In the genomic region with DNA sequence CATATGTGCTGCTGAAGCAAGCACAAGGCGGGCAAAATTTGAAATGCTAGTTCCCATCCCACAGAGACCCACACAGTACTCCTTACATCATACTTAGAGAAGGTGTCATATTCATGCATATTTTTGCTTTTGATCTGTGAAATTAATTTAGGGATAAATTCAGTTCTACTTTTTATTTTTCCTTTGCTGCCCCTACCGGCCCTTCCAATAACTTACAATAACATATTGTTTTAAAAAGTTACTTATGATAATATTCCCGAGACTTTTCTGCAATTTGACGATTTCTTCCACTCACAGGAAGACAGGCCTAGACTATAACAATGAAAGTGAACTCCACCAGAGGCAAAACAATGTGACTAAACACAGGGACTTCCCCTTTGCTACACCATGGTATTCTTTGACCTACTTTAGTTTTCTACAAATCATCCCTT, we compare ENCODE assay signal across 8 cellular contexts. TPM values are rescaled to one million over a fixed set of nuclear protein-coding genes. Genes with fewer than 3 reads are reported as not detected.
DNase-seq lines count a peak whose midpoint lies in the region; ATAC-seq, FAIRE-seq and TF ChIP-seq lines count a peak whose summit lies in the region.

No MANE protein-coding gene starts in this region.

- CTCF ChIA-PET in endothelial cell of umbilical vein (lab: Charles Lee) = interaction anchor here (0.7 to 1.7 kb wide), 11 partner anchors 10 to 518 kb away, joined by 3 to 11 read pairs (median 4); no protein-coding TSS in a partner anchor

- intact Hi-C loops in endothelial cell of umbilical vein (cut with micrococcal nuclease) = loop anchor here (1.0 kb wide), 2 partner anchors 35 to 50 kb away; a partner anchor contains a TSS

- ATAC-seq in GM18498 (IDR thresholded peaks at IDR 0.05; ENCODE audit: unreplicated experiment) (peak; percentile 71), GM18907 (IDR thresholded peaks at IDR 0.05; ENCODE audit: unreplicated experiment) (no peak), GM19328 (IDR thresholded peaks at IDR 0.05; ENCODE audit: unreplicated experiment) (no peak)

- H3K4me2 ChIP-seq in endothelial cell of umbilical vein (ENCODE audit: insufficient read depth, low read length) = peak overlapping the region; percentile 72

- no peaks in the 10 kb centered on the region for H3K9me3 ChIP-seq in endothelial cell of umbilical vein (replicated peaks; ENCODE audit: control insufficient read depth, insufficient read depth, low read length)

- no peaks in the 10 kb centered on the region for H3K79me2 ChIP-seq in endothelial cell of umbilical vein (ENCODE audit: control insufficient read depth, insufficient read depth, low read length)

- no peaks in the 10 kb centered on the region for H4K20me1 ChIP-seq in endothelial cell of umbilical vein (replicated peaks; ENCODE audit: control insufficient read depth, extremely low read depth, insufficient read depth, low read length)

- no peak for TF ChIP-seq POLR2A in endothelial cell of umbilical vein (IDR thresholded peaks at IDR 0.05; ENCODE audit: low read depth, low read length)

- H3K27me3 ChIP-seq in endothelial cell of umbilical vein (ENCODE audit: control insufficient read depth in 2 of 2, insufficient read depth in 2 of 2, low read length in 2 of 2) = no peaks in the 10 kb centered on the region

- DNase-seq in NOMO-1 (lab: John Stamatoyannopoulos, UW; ENCODE audit: unreplicated experiment in 2 of 2) (peak; percentile 37 to 65), endothelial cell of umbilical vein (ENCODE audit: low read depth, low spot score) (peak; percentile 95), retina (peak; percentile 37), NCI-H187 (lab: John Stamatoyannopoulos, UW) (no peak), GM19238 (ENCODE audit: insufficient read length, low spot score) (no peak)

- TF ChIP-seq CTCF in endothelial cell of umbilical vein (IDR thresholded peaks at IDR 0.05; ENCODE audit: extremely low read depth in 1 of 2, insufficient read depth in 1 of 2, low read depth in 1 of 2, low read length in 2 of 2) = peak; percentile 10 to 21

- no peak overlapping the region for H3K4me3 ChIP-seq in endothelial cell of umbilical vein (replicated peaks in 1 of 3; ENCODE audit: insufficient read depth in 1 of 3, low read depth in 1 of 3, low read length in 3 of 3)

- peaks cover 3% of the 10 kb centered on the region for H3K9me1 ChIP-seq in endothelial cell of umbilical vein (replicated peaks; ENCODE audit: control insufficient read depth, extremely low read depth, insufficient read depth, low read length)

- peak overlapping the region; percentile 58 for H2AFZ ChIP-seq in endothelial cell of umbilical vein (ENCODE audit: low read depth, low read length)

- peak overlapping the region; percentile 43 for H3K9ac ChIP-seq in endothelial cell of umbilical vein (replicated peaks; ENCODE audit: extremely low read depth, insufficient read depth, low read length)

- no TSS peak for BruUV-seq in endothelial cell of umbilical vein (replicated peaks; lab: Mats Ljungman, UMichigan)

- H3K27ac ChIP-seq in endothelial cell of umbilical vein (ENCODE audit: insufficient read depth, low read depth, low read length) = peak overlapping the region; percentile 78

- H3K4me1 ChIP-seq in endothelial cell of umbilical vein (ENCODE audit: control insufficient read depth, extremely low read depth, insufficient read depth, low read length) = peaks cover 25% of the 10 kb centered on the region

- H3K36me3 ChIP-seq in endothelial cell of umbilical vein (ENCODE audit: control insufficient read depth in 2 of 2, extremely low read depth in 1 of 2, insufficient read depth in 2 of 2, low read length in 2 of 2) = no peaks in the 10 kb centered on the region

- dilution Hi-C loops in endothelial cell of umbilical vein (cut with MboI; ENCODE audit: extremely low pct_ligation_motif_present, low sequenced_read_pairs) = no loop called here

- POLR2A ChIA-PET in endothelial cell of umbilical vein (lab: Charles Lee) = no interaction called here

- FAIRE-seq in endothelial cell of umbilical vein (lab: Jason Lieb, UNC) = peak; percentile 90

TF ChIP-seq in endothelial cell of umbilical vein, 7 proteins besides CTCF, POLR2A, EP300 and RAD21:
- no peak for TF ChIP-seq MYC (IDR thresholded peaks at IDR 0.05; ENCODE audit: low read depth, low read length)
- TF ChIP-seq FOS (IDR thresholded peaks at IDR 0.05; ENCODE audit: borderline replicate concordance, insufficient read depth, low read length) = peak; percentile 19

RNA-seq across cellular contexts. Expression of a gene that starts 35.0 kb away (rescaled TPM):
- 15.6 and 17.3 TPM in 2 replicates for total RNA-seq in endothelial cell of umbilical vein
- 6.4 and 7.1 TPM in 2 replicates for polyA plus RNA-seq in endothelial cell of umbilical vein
- 5.9 and 7.1 TPM in 2 replicates for polyA plus RNA-seq in endothelial cell of umbilical vein (2011; cell fraction: cytosol; rRNA removed)
- 23.8 and 27.5 TPM in 2 replicates for polyA plus RNA-seq in endothelial cell of umbilical vein (2011; cell fraction: nucleus; rRNA removed)
- polyA plus RNA-seq in endothelial cell of umbilical vein (2012) = 16.4 and 20.7 TPM in 2 replicates
- polyA minus RNA-seq in endothelial cell of umbilical vein = 15.4 and 18.4 TPM in 2 replicates
- 3.9 TPM for polyA minus RNA-seq in endothelial cell of umbilical vein (2011; cell fraction: cytosol; rRNA and poly(A)+ RNA removed)
- 34.8 and 45.5 TPM in 2 replicates for polyA minus RNA-seq in endothelial cell of umbilical vein (2011; cell fraction: nucleus; rRNA and poly(A)+ RNA removed)

RNA-seq across cellular contexts. Expression of a gene that starts 35.7 kb away (rescaled TPM):
- 20.9 and 21.0 TPM in 2 replicates for total RNA-seq in endothelial cell of umbilical vein
- polyA plus RNA-seq in endothelial cell of umbilical vein = 7.4 and 7.8 TPM in 2 replicates
- 14.0 and 15.7 TPM in 2 replicates for polyA plus RNA-seq in endothelial cell of umbilical vein (2011; cell fraction: cytosol; rRNA removed)
- polyA plus RNA-seq in endothelial cell of umbilical vein (2011; cell fraction: nucleus; rRNA removed) = 21.3 and 22.3 TPM in 2 replicates
- 14.1 and 20.6 TPM in 2 replicates for polyA plus RNA-seq in endothelial cell of umbilical vein (2012)
- 7.2 and 8.4 TPM in 2 replicates for polyA minus RNA-seq in endothelial cell of umbilical vein
- 16.1 TPM for polyA minus RNA-seq in endothelial cell of umbilical vein (2011; cell fraction: cytosol; rRNA and poly(A)+ RNA removed)
- 13.6 and 30.2 TPM in 2 replicates for polyA minus RNA-seq in endothelial cell of umbilical vein (2011; cell fraction: nucleus; rRNA and poly(A)+ RNA removed)

Comparison
In these comparisons a context has a peak if more than half of its experiments do, and no peak if none do; other contexts are left out.
1. DNase-seq: peak in NOMO-1 (2 of 2), endothelial cell of umbilical vein (single experiment) and retina (single experiment); none in NCI-H187 (0 of 2) and GM19238 (single experiment).